In the genomic region with DNA sequence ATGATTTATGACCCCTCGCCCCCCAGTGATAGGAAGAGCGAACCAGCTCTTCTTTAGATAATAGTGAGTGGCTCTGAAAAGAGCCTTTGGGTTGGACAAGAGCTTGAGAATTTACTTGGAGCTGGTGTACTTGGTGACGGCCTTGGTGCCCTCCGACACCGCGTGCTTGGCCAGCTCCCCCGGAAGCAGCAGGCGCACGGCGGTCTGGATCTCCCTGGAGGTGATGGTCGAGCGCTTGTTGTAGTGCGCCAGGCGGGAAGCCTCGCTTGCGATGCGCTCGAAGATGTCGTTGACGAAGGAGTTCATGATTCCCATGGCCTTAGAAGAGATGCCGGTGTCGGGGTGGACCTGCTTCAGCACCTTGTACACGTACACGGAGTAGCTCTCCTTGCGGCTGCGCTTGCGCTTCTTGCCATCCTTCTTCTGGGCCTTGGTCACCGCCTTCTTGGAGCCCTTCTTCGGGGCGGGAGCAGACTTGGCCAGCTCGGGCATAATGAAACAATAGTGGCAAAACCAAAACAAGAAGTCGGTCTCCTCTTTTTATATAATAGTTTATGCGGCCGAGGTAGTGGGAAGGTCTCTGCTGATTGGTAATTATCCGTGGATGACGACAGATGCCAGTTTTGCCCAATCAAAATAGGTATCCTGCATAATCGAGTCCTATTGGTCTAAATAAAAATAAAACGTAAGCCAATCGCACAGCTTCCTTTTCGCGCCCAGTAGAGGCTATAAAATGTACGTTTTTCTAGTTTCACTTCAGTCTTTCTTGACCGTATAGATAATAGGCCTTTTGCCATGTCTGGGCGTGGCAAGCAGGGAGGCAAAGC, we compare ENCODE assay signal across 8 cellular contexts.
DNase-seq lines count a peak whose midpoint lies in the region; ATAC-seq, FAIRE-seq and TF ChIP-seq lines count a peak whose summit lies in the region.
"Not testable (repeated sequence)": the region's sequence is repeated elsewhere in the genome, so short reads cannot be mapped to it uniquely, and the experiment has no call there.

No MANE protein-coding gene starts in this region.

- peak overlapping the region; percentile 95 for H3K27ac Mint-ChIP-seq in activated naive CD8-positive, alpha-beta T cell treated with anti-CD3 and anti-CD28 coated beads, Interleukin-2, amount 10 ng/mL, durations not matched to agents 7 days and 5 days

- not testable (repeated sequence) for H3K9me3 Mint-ChIP-seq in activated naive CD8-positive, alpha-beta T cell treated with anti-CD3 and anti-CD28 coated beads, Interleukin-2, amount 10 ng/mL, durations not matched to agents 7 days and 5 days

- H3K4me1 Mint-ChIP-seq in activated naive CD8-positive, alpha-beta T cell treated with anti-CD3 and anti-CD28 coated beads, Interleukin-2, amount 10 ng/mL, durations not matched to agents 7 days and 5 days = peaks cover 34% of the 10 kb centered on the region

- not testable (repeated sequence) for H3K36me3 Mint-ChIP-seq in activated naive CD8-positive, alpha-beta T cell treated with anti-CD3 and anti-CD28 coated beads, Interleukin-2, amount 10 ng/mL, durations not matched to agents 7 days and 5 days

- peak; percentile 53 for FAIRE-seq in GM12892 (lab: Jason Lieb, UNC)

- H3K27me3 Mint-ChIP-seq in activated naive CD8-positive, alpha-beta T cell treated with anti-CD3 and anti-CD28 coated beads, Interleukin-2, amount 10 ng/mL, durations not matched to agents 7 days and 5 days = not testable (repeated sequence)

- ATAC-seq in HG02763 (IDR thresholded peaks at IDR 0.05; ENCODE audit: unreplicated experiment) = peak; percentile 77
- peak; percentile 68 for ATAC-seq in activated naive CD8-positive, alpha-beta T cell treated with anti-CD3 and anti-CD28 coated beads, Interleukin-2, amount 10 ng/mL, durations not matched to agents 7 days and 5 days (ENCODE audit: low read depth)

- H3K4me3 Mint-ChIP-seq in activated naive CD8-positive, alpha-beta T cell treated with anti-CD3 and anti-CD28 coated beads, Interleukin-2, amount 10 ng/mL, durations not matched to agents 7 days and 5 days = peak overlapping the region; percentile 85

- POLR2A ChIA-PET in activated naive CD8-positive, alpha-beta T cell treated with anti-CD3 and anti-CD28 coated beads, Interleukin-2, amount 10 ng/mL, durations not matched to agents 7 days and 5 days (lab: Charles Lee) = interaction anchor here (0.6 to 11.1 kb wide), 45 partner anchors 10 to 1787 kb away, joined by 3 to 925 read pairs (median 8); partner anchors contain the start of genes TRIM27 and ZNF184

- not testable (repeated sequence) for DNase-seq in GM12892 (ENCODE audit: insufficient read length)
- peak; percentile 76 for DNase-seq in NCI-H1105 (lab: John Stamatoyannopoulos, UW)
- peak; percentile 91 for DNase-seq in SKM-1 (lab: John Stamatoyannopoulos, UW; ENCODE audit: unreplicated experiment)
- DNase-seq in activated naive CD8-positive, alpha-beta T cell treated with anti-CD3 and anti-CD28 coated beads, Interleukin-2, amount 10 ng/mL, durations not matched to agents 7 days and 5 days = peak; percentile 80
- DNase-seq in glomerular visceral epithelial cell (ENCODE audit: extremely low spot score) = peak; percentile 94
- DNase-seq in non-pigmented ciliary epithelial cell (ENCODE audit: low read depth) = peak; percentile 78
- peak; percentile 86 for DNase-seq in ureter (ENCODE audit: low spot score)

- peak; percentile 63 for TF ChIP-seq POLR2A in GM12892 (IDR thresholded peaks at IDR 0.05; ENCODE audit: low read depth, low read length)
